In genomic region chr6:149717255-149717587, GRCh38 we compare ENCODE assay signal across 8 cellular contexts. TPM values are rescaled to one million over a fixed set of nuclear protein-coding genes. Genes with fewer than 3 reads are reported as not detected.
DNase-seq lines count a peak whose midpoint lies in the region; ATAC-seq and TF ChIP-seq lines count a peak whose summit lies in the region.

No MANE protein-coding gene starts in this region.

- DNase-seq in CD1c-positive myeloid dendritic cell (ENCODE audit: extremely low spot score) (peak; percentile 15), ACHN (no peak), GM10266 (ENCODE audit: extremely low spot score) (no peak)

- no peak for TF ChIP-seq CTCF in nephron (IDR thresholded peaks at IDR 0.05; ENCODE audit: unreplicated experiment in 3 of 3)
- no peak for TF ChIP-seq CTCF in GM10266 (IDR thresholded peaks at IDR 0.05; ENCODE audit: control insufficient read depth, insufficient read depth, low read depth, missing control alignments)

- ATAC-seq in HG02588 (IDR thresholded peaks at IDR 0.05; ENCODE audit: unreplicated experiment) (no peak), HG02571 (IDR thresholded peaks at IDR 0.05; ENCODE audit: unreplicated experiment) (no peak)

- no peaks in the 10 kb centered on the region for H3K9me3 Mint-ChIP-seq in IgD-negative memory B cell
- H3K9me3 Mint-ChIP-seq in nephron, result no peaks in the 10 kb centered on the region

- H3K27ac ChIP-seq in cingulate gyrus (ENCODE audit: low read depth, low read length), result peak overlapping the region; percentile 97

- H3K27ac Mint-ChIP-seq in IgD-negative memory B cell (peak overlapping the region; percentile 95 to 98 (median 98)), nephron (peak overlapping the region; percentile 96 to 98 (median 96))

- peaks cover 16 to 25% (median 23%) of the 10 kb centered on the region in 3 donors for H3K4me1 Mint-ChIP-seq in IgD-negative memory B cell
- peaks cover 22% of the 10 kb centered on the region for H3K4me1 Mint-ChIP-seq in nephron

- H3K27me3 Mint-ChIP-seq in IgD-negative memory B cell (no peaks in the 10 kb centered on the region), nephron (ENCODE audit: low read depth) (no peaks in the 10 kb centered on the region)

- H3K36me3 Mint-ChIP-seq in IgD-negative memory B cell (no peaks in the 10 kb centered on the region), nephron (ENCODE audit: low read depth) (peaks cover 12% of the 10 kb centered on the region)

- in situ Hi-C loops in ACHN (cut with HindIII; ENCODE audit: low pct_ligation_motif_present, low pct_unique_long_range_greater_than_20kb, low sequenced_read_pairs), result no loop called here

- H3K4me3 Mint-ChIP-seq in IgD-negative memory B cell, result peak overlapping the region; percentile 91 to 100 (median 96)
- peak overlapping the region; percentile 86 to 91 (median 90) for H3K4me3 Mint-ChIP-seq in nephron

RNA-seq across cellular contexts. Expression of gene LATS1, which starts 0.7 kb away (rescaled TPM):
- polyA plus RNA-seq in IgD-negative memory B cell, result 12.4 TPM

RNA-seq across cellular contexts. Expression of gene NUP43, which starts 29.1 kb away (rescaled TPM):
- 5.0 TPM for polyA plus RNA-seq in IgD-negative memory B cell

RNA-seq across cellular contexts. Expression of gene PCMT1, which starts 32.3 kb away (rescaled TPM):
- 116 TPM for polyA plus RNA-seq in IgD-negative memory B cell
